Comparison of ENCODE assay signal across 1 cellular context in the genomic region with DNA sequence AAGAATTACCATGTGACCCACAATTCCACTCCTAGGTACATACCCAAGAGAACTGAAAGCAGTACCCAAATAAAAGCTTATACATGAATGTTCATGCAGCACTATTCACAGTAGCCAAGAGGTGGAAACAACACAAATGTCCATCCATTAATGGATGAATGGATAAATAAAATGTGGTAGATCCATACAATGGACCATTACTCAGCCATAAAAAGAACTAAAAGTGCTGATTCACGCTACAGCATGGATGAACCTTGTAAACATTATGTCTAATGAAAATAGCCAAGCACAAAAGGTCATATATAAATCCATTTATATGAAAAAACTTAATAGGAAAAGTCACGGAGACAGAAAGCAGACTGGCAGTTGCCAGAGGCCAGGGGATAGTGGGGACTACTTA.
TF ChIP-seq lines count a peak whose summit lies in the region.

No MANE protein-coding gene starts in this region.

TF ChIP-seq in HepG2, 621 proteins besides CTCF, POLR2A, EP300 and RAD21 (continued from another document):
- TF ChIP-seq, protein P1, sequence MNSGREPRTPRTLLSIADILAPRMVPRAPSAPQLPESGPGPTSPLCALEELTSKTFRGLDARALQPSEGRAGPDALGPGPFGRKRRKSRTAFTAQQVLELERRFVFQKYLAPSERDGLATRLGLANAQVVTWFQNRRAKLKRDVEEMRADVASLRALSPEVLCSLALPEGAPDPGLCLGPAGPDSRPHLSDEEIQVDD (CRISPR knock-in tag; IDR thresholded peaks at IDR 0.05; ENCODE audit: borderline replicate concordance): no peak
- no peak for TF ChIP-seq PAX8 (CRISPR knock-in tag; IDR thresholded peaks at IDR 0.05; ENCODE audit: borderline replicate concordance)
- no peak for TF ChIP-seq NFE2L1 (CRISPR knock-in tag; IDR thresholded peaks at IDR 0.05; ENCODE audit: borderline replicate concordance)
- TF ChIP-seq, protein P2, sequence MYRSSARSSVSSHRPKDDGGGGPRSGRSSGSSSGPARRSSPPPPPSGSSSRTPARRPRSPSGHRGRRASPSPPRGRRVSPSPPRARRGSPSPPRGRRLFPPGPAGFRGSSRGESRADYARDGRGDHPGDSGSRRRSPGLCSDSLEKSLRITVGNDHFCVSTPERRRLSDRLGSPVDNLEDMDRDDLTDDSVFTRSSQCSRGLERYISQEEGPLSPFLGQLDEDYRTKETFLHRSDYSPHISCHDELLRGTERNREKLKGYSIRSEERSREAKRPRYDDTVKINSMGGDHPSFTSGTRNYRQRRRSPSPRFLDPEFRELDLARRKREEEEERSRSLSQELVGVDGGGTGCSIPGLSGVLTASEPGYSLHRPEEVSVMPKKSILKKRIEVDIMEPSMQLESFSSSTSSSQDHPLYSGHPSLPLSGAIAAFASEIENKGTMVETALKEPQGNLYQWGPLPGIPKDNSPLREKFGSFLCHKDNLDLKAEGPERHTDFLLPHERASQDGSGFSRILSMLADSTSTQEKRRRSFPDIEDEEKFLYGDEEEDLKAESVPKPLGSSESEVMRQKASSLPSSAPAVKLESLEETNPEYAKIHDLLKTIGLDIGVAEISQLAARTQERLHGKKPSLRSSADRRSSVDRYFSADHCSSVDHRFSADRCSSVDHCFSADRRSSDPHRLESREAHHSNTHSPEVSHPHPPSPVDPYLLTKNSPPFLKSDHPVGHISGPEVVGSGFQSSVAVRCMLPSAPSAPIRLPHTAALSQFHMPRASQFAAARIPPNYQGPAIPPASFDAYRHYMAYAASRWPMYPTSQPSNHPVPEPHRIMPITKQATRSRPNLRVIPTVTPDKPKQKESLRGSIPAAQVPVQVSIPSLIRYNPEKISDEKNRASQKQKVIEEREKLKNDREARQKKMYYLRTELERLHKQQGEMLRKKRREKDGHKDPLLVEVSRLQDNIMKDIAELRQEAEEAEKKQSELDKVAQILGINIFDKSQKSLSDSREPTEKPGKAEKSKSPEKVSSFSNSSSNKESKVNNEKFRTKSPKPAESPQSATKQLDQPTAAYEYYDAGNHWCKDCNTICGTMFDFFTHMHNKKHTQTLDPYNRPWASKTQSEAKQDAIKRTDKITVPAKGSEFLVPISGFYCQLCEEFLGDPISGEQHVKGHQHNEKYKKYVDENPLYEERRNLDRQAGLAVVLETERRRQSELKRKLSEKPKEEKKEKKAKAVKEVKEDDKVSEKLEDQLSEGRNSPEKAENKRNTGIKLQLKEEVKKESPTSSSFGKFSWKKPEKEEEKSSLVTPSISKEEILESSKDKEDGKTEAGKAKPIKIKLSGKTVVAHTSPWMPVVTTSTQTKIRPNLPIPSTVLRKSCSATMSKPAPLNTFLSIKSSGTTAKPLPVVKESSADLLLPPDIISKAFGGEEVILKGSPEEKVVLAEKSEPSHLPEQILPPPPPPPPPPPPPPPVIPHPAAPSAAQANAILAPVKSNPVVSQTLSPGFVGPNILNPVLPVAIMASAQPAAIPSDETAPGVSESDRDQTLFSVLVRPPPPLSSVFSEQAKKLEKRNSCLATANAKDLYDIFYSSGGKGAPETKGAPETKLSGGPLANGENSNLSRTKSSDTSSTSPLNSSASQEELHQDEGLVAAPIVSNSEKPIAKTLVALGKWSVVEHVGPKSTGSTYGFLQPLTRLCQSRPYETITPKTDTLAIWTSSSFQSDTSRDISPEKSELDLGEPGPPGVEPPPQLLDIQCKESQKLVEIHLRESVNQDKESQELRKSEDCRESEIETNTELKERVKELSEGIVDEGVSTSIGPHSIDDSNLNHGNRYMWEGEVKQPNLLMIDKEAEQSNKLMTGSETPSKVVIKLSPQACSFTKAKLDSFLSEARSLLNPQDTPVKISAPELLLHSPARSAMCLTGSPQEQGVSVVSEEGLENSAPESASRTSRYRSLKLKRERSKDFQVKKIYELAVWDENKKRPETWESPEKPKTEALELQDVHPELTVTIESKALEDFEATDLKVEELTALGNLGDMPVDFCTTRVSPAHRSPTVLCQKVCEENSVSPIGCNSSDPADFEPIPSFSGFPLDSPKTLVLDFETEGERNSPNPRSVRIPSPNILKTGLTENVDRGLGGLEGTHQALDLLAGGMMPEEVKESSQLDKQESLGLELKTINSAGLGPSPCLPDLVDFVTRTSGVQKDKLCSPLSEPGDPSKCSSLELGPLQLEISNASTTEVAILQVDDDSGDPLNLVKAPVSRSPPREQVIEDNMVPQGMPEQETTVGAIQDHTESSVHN (CRISPR knock-in tag; IDR thresholded peaks at IDR 0.05): no peak
- no peak for TF ChIP-seq TP53 (CRISPR knock-in tag; conservative IDR thresholded peaks at IDR 0.05)
- no peak for TF ChIP-seq ZNF850 (CRISPR knock-in tag; conservative IDR thresholded peaks at IDR 0.05)
- no peak for TF ChIP-seq HMGA1 (CRISPR knock-in tag; conservative IDR thresholded peaks at IDR 0.05)
- TF ChIP-seq ZSCAN30 (CRISPR knock-in tag; IDR thresholded peaks at IDR 0.05): no peak
- TF ChIP-seq, protein P3, sequence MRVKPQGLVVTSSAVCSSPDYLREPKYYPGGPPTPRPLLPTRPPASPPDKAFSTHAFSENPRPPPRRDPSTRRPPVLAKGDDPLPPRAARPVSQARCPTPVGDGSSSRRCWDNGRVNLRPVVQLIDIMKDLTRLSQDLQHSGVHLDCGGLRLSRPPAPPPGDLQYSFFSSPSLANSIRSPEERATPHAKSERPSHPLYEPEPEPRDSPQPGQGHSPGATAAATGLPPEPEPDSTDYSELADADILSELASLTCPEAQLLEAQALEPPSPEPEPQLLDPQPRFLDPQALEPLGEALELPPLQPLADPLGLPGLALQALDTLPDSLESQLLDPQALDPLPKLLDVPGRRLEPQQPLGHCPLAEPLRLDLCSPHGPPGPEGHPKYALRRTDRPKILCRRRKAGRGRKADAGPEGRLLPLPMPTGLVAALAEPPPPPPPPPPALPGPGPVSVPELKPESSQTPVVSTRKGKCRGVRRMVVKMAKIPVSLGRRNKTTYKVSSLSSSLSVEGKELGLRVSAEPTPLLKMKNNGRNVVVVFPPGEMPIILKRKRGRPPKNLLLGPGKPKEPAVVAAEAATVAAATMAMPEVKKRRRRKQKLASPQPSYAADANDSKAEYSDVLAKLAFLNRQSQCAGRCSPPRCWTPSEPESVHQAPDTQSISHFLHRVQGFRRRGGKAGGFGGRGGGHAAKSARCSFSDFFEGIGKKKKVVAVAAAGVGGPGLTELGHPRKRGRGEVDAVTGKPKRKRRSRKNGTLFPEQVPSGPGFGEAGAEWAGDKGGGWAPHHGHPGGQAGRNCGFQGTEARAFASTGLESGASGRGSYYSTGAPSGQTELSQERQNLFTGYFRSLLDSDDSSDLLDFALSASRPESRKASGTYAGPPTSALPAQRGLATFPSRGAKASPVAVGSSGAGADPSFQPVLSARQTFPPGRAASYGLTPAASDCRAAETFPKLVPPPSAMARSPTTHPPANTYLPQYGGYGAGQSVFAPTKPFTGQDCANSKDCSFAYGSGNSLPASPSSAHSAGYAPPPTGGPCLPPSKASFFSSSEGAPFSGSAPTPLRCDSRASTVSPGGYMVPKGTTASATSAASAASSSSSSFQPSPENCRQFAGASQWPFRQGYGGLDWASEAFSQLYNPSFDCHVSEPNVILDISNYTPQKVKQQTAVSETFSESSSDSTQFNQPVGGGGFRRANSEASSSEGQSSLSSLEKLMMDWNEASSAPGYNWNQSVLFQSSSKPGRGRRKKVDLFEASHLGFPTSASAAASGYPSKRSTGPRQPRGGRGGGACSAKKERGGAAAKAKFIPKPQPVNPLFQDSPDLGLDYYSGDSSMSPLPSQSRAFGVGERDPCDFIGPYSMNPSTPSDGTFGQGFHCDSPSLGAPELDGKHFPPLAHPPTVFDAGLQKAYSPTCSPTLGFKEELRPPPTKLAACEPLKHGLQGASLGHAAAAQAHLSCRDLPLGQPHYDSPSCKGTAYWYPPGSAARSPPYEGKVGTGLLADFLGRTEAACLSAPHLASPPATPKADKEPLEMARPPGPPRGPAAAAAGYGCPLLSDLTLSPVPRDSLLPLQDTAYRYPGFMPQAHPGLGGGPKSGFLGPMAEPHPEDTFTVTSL (CRISPR knock-in tag; IDR thresholded peaks at IDR 0.05; ENCODE audit: borderline replicate concordance): no peak
- TF ChIP-seq ZNF441 (CRISPR knock-in tag; IDR thresholded peaks at IDR 0.05; ENCODE audit: borderline replicate concordance): no peak
